Comparison of ENCODE assay signal across 8 cellular contexts in genomic region chr6:41027799-41028617, GRCh38. TPM values are rescaled to one million over a fixed set of nuclear protein-coding genes. Genes with fewer than 3 reads are reported as not detected.
DNase-seq lines count a peak whose midpoint lies in the region; ATAC-seq and TF ChIP-seq lines count a peak whose summit lies in the region.

No MANE protein-coding gene starts in this region.

- H3K79me2 ChIP-seq in DOHH2 (ENCODE audit: control insufficient read depth, low read length) = no peaks in the 10 kb centered on the region

- H3K27me3 ChIP-seq in DOHH2 (ENCODE audit: control insufficient read depth, low read length) (no peaks in the 10 kb centered on the region), heart right ventricle (no peaks in the 10 kb centered on the region), transverse colon (no peaks in the 10 kb centered on the region)

- H3K27me3 Mint-ChIP-seq in IgD-negative memory B cell = no peaks in the 10 kb centered on the region
- H3K27me3 Mint-ChIP-seq in activated naive CD8-positive, alpha-beta T cell treated with anti-CD3 and anti-CD28 coated beads, Interleukin-2, amount 10 ng/mL, durations not matched to agents 7 days and 5 days = no peaks in the 10 kb centered on the region

- no peak overlapping the region for H3K27ac Mint-ChIP-seq in IgD-negative memory B cell
- H3K27ac Mint-ChIP-seq in activated naive CD8-positive, alpha-beta T cell treated with anti-CD3 and anti-CD28 coated beads, Interleukin-2, amount 10 ng/mL, durations not matched to agents 7 days and 5 days = peak overlapping the region; percentile 85

- H3K4me3 ChIP-seq in DOHH2 (ENCODE audit: low read length) = peak overlapping the region; percentile 79
- H3K4me3 ChIP-seq in heart right ventricle = peak overlapping the region; percentile 40 to 66 (median 60)
- peak overlapping the region; percentile 0 to 52 (median 40) for H3K4me3 ChIP-seq in transverse colon

- intact Hi-C loops in heart right ventricle (cut with DNase I) (loop anchor here in 8 of 10 donors (1.0 to 10.0 kb wide), 15 partner anchors 23 to 1683 kb away; no protein-coding TSS in a partner anchor), posterior cingulate gyrus (cut with DNase I) (loop anchor here (2.0 to 5.0 kb wide), 3 partner anchors 133 to 1666 kb away; no protein-coding TSS in a partner anchor), transverse colon (cut with DNase I; ENCODE audit: low total_unique reads) (no loop called here)

- H3K9me3 Mint-ChIP-seq in IgD-negative memory B cell = no peaks in the 10 kb centered on the region
- no peaks in the 10 kb centered on the region for H3K9me3 Mint-ChIP-seq in activated naive CD8-positive, alpha-beta T cell treated with anti-CD3 and anti-CD28 coated beads, Interleukin-2, amount 10 ng/mL, durations not matched to agents 7 days and 5 days

- WGBS in heart right ventricle, 2 donors = 2% methylated on average over 49 of the region's 49 CpGs
- WGBS in transverse colon (ENCODE audit: low coverage in 1 of 2), 2 donors = 10 to 13% methylated on average over 2 to 49 of the region's 49 CpGs

- H3K9me3 ChIP-seq in DOHH2 (ENCODE audit: control insufficient read depth, insufficient read depth, low read length) = no peaks in the 10 kb centered on the region
- no peaks in the 10 kb centered on the region for H3K9me3 ChIP-seq in heart right ventricle
- H3K9me3 ChIP-seq in transverse colon = no peaks in the 10 kb centered on the region

- peak; percentile 98 for TF ChIP-seq CTCF in DOHH2 (IDR thresholded peaks at IDR 0.05; ENCODE audit: low read depth, low read length, poor library complexity, severe bottlenecking)
- TF ChIP-seq CTCF in heart right ventricle (IDR thresholded peaks at IDR 0.05) = peak; percentile 93 to 100 (median 100)
- TF ChIP-seq CTCF in transverse colon (IDR thresholded peaks at IDR 0.05) = peak; percentile 97 to 99 (median 99)

- in situ Hi-C loops in transverse colon (cut with MboI; ENCODE audit: low pct_ligation_motif_present in 1 of 4, low pct_unique_long_range_greater_than_20kb in 1 of 4, low sequenced_read_pairs in 3 of 4) = loop anchor here in 3 of 4 donors (10.0 to 25.0 kb wide), 3 partner anchors 133 to 1666 kb away; no protein-coding TSS in a partner anchor

- no peaks in the 10 kb centered on the region for H3F3A ChIP-seq in DOHH2 (ENCODE audit: control insufficient read depth, insufficient read depth)

- peak overlapping the region; percentile 85 for H3K4me2 ChIP-seq in DOHH2 (ENCODE audit: low read length)

- peaks cover 24% of the 10 kb centered on the region for H3K4me1 ChIP-seq in DOHH2 (ENCODE audit: control insufficient read depth, low read length)
- H3K4me1 ChIP-seq in heart right ventricle = peaks cover 3 to 26% (median 10%) of the 10 kb centered on the region in 9 donors
- peaks cover 9 to 20% (median 12%) of the 10 kb centered on the region in 4 donors for H3K4me1 ChIP-seq in transverse colon

- H3K9me2 ChIP-seq in DOHH2 (replicated peaks; ENCODE audit: control insufficient read depth, low read length) = no peaks in the 10 kb centered on the region

- peak; percentile 26 for TF ChIP-seq POLR2A in transverse colon (IDR thresholded peaks at IDR 0.05)

- H3K36me3 Mint-ChIP-seq in IgD-negative memory B cell = peaks cover 2% of the 10 kb centered on the region
- H3K36me3 Mint-ChIP-seq in activated naive CD8-positive, alpha-beta T cell treated with anti-CD3 and anti-CD28 coated beads, Interleukin-2, amount 10 ng/mL, durations not matched to agents 7 days and 5 days = no peaks in the 10 kb centered on the region

- peaks cover 15 to 19% (median 17%) of the 10 kb centered on the region in 3 donors for H3K4me1 Mint-ChIP-seq in IgD-negative memory B cell
- peaks cover 20% of the 10 kb centered on the region for H3K4me1 Mint-ChIP-seq in activated naive CD8-positive, alpha-beta T cell treated with anti-CD3 and anti-CD28 coated beads, Interleukin-2, amount 10 ng/mL, durations not matched to agents 7 days and 5 days

- peak overlapping the region; percentile 80 to 92 (median 86) for H3K4me3 Mint-ChIP-seq in IgD-negative memory B cell
- H3K4me3 Mint-ChIP-seq in activated naive CD8-positive, alpha-beta T cell treated with anti-CD3 and anti-CD28 coated beads, Interleukin-2, amount 10 ng/mL, durations not matched to agents 7 days and 5 days = peak overlapping the region; percentile 97

- no peaks in the 10 kb centered on the region for H4K20me1 ChIP-seq in DOHH2 (ENCODE audit: control insufficient read depth, insufficient read depth, low read depth, low read length)

- TF ChIP-seq EP300 in transverse colon (IDR thresholded peaks at IDR 0.05; ENCODE audit: low read depth) = no peak

- H3K27ac ChIP-seq in DOHH2 (ENCODE audit: low read depth, low read length) (peak overlapping the region; percentile 31), heart right ventricle (peak overlapping the region; percentile 27 to 86 (median 78)), transverse colon (peak overlapping the region; percentile 9 to 73 (median 70))

- H3K36me3 ChIP-seq in DOHH2 (ENCODE audit: control insufficient read depth, low read length) (no peaks in the 10 kb centered on the region), heart right ventricle (no peaks in the 10 kb centered on the region), transverse colon (no peaks in the 10 kb centered on the region)

- ATAC-seq in GM21528 (IDR thresholded peaks at IDR 0.05; ENCODE audit: low FRiP score, unreplicated experiment) (peak; percentile 88), SK-N-SH treated with all-trans-retinoic acid at 6 μM for 48 hours (peak; percentile 99), heart right ventricle (peak; percentile 95 to 97 (median 96))
- peak; percentile 80 for ATAC-seq in activated naive CD8-positive, alpha-beta T cell treated with anti-CD3 and anti-CD28 coated beads, Interleukin-2, amount 10 ng/mL, durations not matched to agents 7 days and 5 days (ENCODE audit: low read depth)

- POLR2A ChIA-PET in activated naive CD8-positive, alpha-beta T cell treated with anti-CD3 and anti-CD28 coated beads, Interleukin-2, amount 10 ng/mL, durations not matched to agents 7 days and 5 days (lab: Charles Lee) = interaction anchor here (0.9 to 2.3 kb wide), 12 partner anchors 8 to 171 kb away, joined by 3 to 10 read pairs (median 4); partner anchors contain the start of genes NFYA and OARD1

- DNase-seq in activated naive CD8-positive, alpha-beta T cell treated with anti-CD3 and anti-CD28 coated beads, Interleukin-2, amount 10 ng/mL, durations not matched to agents 7 days and 5 days = peak; percentile 93
- peak; percentile 81 to 90 for DNase-seq in heart right ventricle
- DNase-seq in posterior cingulate gyrus = peak; percentile 49 to 97 (median 83)
- DNase-seq in transverse colon = peak; percentile 88

TF ChIP-seq in SK-N-SH treated with all-trans-retinoic acid at 6 μM for 48 hours, 23 proteins besides CTCF, POLR2A, EP300 and RAD21 (continues in another document):
- no peak for TF ChIP-seq ZNF8 (CRISPR knock-in tag; IDR thresholded peaks at IDR 0.05)
- TF ChIP-seq SNAI2 (CRISPR knock-in tag; IDR thresholded peaks at IDR 0.05) = no peak
- TF ChIP-seq TOX (CRISPR knock-in tag; IDR thresholded peaks at IDR 0.05; ENCODE audit: borderline replicate concordance) = no peak
- TF ChIP-seq ZC3H10 (CRISPR knock-in tag; IDR thresholded peaks at IDR 0.05) = no peak
- no peak for TF ChIP-seq ZNF70 (CRISPR knock-in tag; IDR thresholded peaks at IDR 0.05)
- TF ChIP-seq ESRRG (CRISPR knock-in tag; IDR thresholded peaks at IDR 0.05) = no peak
- TF ChIP-seq ARNTL (CRISPR knock-in tag; IDR thresholded peaks at IDR 0.05; ENCODE audit: borderline replicate concordance, low read depth) = no peak
- no peak for TF ChIP-seq OSR1 (CRISPR knock-in tag; IDR thresholded peaks at IDR 0.05)

RNA-seq across cellular contexts. Expression of gene UNC5CL, which starts 11.0 kb away (rescaled TPM):
- polyA plus RNA-seq in IgD-negative memory B cell (0.76 TPM), heart right ventricle (1 to 10 TPM in 1 of 2 donors, under 1 TPM in 1; 0.42 to 1.9 TPM)
- total RNA-seq in activated naive CD8-positive, alpha-beta T cell treated with anti-CD3 and anti-CD28 coated beads, Interleukin-2, amount 10 ng/mL, durations not matched to agents 7 days and 5 days = 1 to 10 TPM; 3.0 to 4.2 TPM
- total RNA-seq in heart right ventricle (under 1 TPM; 0.19 to 0.81 (median 0.45) TPM), transverse colon (1 to 10 TPM in 3 of 4 donors, not detected in 1; 2.5 to 8.4 (median 4.4) TPM)

RNA-seq across cellular contexts. Expression of gene TSPO2, which starts 14.3 kb away (rescaled TPM):
- polyA plus RNA-seq in IgD-negative memory B cell (not detected), heart right ventricle (not detected)
- total RNA-seq in activated naive CD8-positive, alpha-beta T cell treated with anti-CD3 and anti-CD28 coated beads, Interleukin-2, amount 10 ng/mL, durations not matched to agents 7 days and 5 days = not detected
- total RNA-seq in heart right ventricle (not detected), transverse colon (not detected)

RNA-seq across cellular contexts. Expression of gene APOBEC2, which starts 25.0 kb away (rescaled TPM):
- 0.33 TPM for polyA plus RNA-seq in IgD-negative memory B cell
- total RNA-seq in activated naive CD8-positive, alpha-beta T cell treated with anti-CD3 and anti-CD28 coated beads, Interleukin-2, amount 10 ng/mL, durations not matched to agents 7 days and 5 days = not detected
- 100 to 1,000 TPM; 174 to 307 (median 224) TPM for total RNA-seq in heart right ventricle
- 100 to 1,000 TPM in 1 of 2 donors, 10 to 100 TPM in 1; 79.0 to 134 TPM for polyA plus RNA-seq in heart right ventricle
- total RNA-seq in transverse colon = not detected

RNA-seq across cellular contexts. Expression of gene OARD1, which starts 44.1 kb away (rescaled TPM):
- polyA plus RNA-seq in IgD-negative memory B cell = 58.3 TPM
- total RNA-seq in activated naive CD8-positive, alpha-beta T cell treated with anti-CD3 and anti-CD28 coated beads, Interleukin-2, amount 10 ng/mL, durations not matched to agents 7 days and 5 days = 10 to 100 TPM; 38.9 to 40.8 TPM
- total RNA-seq in heart right ventricle = 10 to 100 TPM; 13.7 to 24.7 (median 16.6) TPM
- polyA plus RNA-seq in heart right ventricle = 10 to 100 TPM; 22.7 to 31.2 TPM
- 10 to 100 TPM in 2 of 4 donors, 1 to 10 TPM in 2; 1.4 to 27.6 (median 13.7) TPM for total RNA-seq in transverse colon

RNA-seq across cellular contexts. Expression of gene NFYA, which starts 44.8 kb away (rescaled TPM):
- polyA plus RNA-seq in IgD-negative memory B cell (19.1 TPM), heart right ventricle (1 to 10 TPM; 4.2 to 6.1 TPM)
- 10 to 100 TPM; 44.4 to 47.7 TPM for total RNA-seq in activated naive CD8-positive, alpha-beta T cell treated with anti-CD3 and anti-CD28 coated beads, Interleukin-2, amount 10 ng/mL, durations not matched to agents 7 days and 5 days
- total RNA-seq in heart right ventricle (10 to 100 TPM in 7 of 10 donors, 1 to 10 TPM in 3; 8.9 to 12.0 (median 10.5) TPM), transverse colon (10 to 100 TPM; 11.1 to 64.3 (median 20.9) TPM)

Comparison
In these comparisons a context has a peak if more than half of its experiments do, and no peak if none do; other contexts are left out.
1. Peak in every context shown above with its lines: DNase-seq, ATAC-seq, H3K4me3 ChIP-seq and H3K27ac ChIP-seq.
2. RNA of gene APOBEC2, which starts 25.0 kb away (total RNA-seq): 174 to 307 TPM in heart right ventricle; not detected in activated naive CD8-positive, alpha-beta T cell treated with anti-CD3 and anti-CD28 coated beads, Interleukin-2, amount 10 ng/mL, durations not matched to agents 7 days and 5 days and not detected in transverse colon; every median in the first group is over 100 times any median in the second.